Comparison of ENCODE assay signal across 1 cellular context in the genomic region with DNA sequence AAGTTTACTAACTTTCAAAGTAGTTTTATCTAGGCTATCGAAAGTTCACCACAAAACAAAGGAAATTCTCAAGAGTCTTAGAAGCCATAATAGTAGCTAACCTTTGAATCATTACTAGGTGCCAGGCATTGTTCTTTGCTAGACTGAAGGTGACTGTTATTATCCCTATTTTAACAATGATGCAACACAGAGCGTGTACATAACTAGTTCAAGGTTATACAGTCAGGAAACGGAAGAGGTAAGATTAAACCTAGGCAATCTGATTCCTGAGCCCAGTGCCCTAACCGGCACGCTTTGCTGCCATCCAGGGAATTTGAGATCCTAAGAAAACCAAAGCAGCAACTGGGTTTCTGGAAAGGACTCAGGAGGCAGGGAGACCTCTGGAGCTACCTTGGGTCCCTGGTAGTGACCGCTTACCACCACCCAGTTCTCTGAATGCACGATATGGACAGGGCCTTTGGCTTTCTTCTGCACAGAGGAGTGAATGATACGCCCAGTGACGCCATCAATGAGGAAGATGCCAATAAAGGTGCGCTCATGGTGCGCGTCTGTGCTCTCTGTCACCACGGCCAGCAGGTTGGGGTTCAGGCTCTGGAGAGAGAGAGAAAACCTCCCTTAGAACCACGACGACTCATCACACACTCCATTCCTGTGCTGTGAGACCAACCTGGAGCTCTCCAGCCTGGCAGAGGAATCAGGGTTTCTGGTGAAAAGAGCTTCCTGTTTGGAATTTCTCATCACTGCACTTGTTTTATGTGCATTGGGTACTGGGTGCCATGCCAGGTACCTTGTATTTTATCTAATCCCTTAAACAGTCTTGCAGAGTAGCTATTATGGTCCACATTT.
TF ChIP-seq lines count a peak whose summit lies in the region.

No MANE protein-coding gene starts in this region.

TF ChIP-seq in HepG2, 621 proteins besides CTCF, POLR2A, EP300 and RAD21 (continues in another document):
- TF ChIP-seq SUZ12 (IDR thresholded peaks at IDR 0.05; ENCODE audit: low read depth, low read length) (no peak), IRF2 (CRISPR knock-in tag; IDR thresholded peaks at IDR 0.05) (peak; percentile 22; the same call in 1 of the 2 replicates), GATAD2A (CRISPR knock-in tag; IDR thresholded peaks at IDR 0.05) (peak; percentile 92), NONO (IDR thresholded peaks at IDR 0.05) (no peak), NONO (CRISPR knock-in tag; conservative IDR thresholded peaks at IDR 0.05) (0 out of 2 replicates have a peak, but pooled peaks have one; percentile 47), ZBTB42 (CRISPR knock-in tag; IDR thresholded peaks at IDR 0.05) (no peak), ARNTL (CRISPR knock-in tag; IDR thresholded peaks at IDR 0.05) (no peak), MATR3 (CRISPR knock-in tag; IDR thresholded peaks at IDR 0.05) (no peak), ZFP36L2 (CRISPR knock-in tag; IDR thresholded peaks at IDR 0.05) (no peak), FOXO1 (CRISPR knock-in tag; IDR thresholded peaks at IDR 0.05) (peak; percentile 51; the same call in 1 of the 2 replicates), ZNF790 (CRISPR knock-in tag; IDR thresholded peaks at IDR 0.05; ENCODE audit: borderline replicate concordance) (no peak), ZNF605 (CRISPR knock-in tag; IDR thresholded peaks at IDR 0.05) (no peak), SMAD3 (CRISPR knock-in tag; IDR thresholded peaks at IDR 0.05) (no peak), POGZ (CRISPR knock-in tag; IDR thresholded peaks at IDR 0.05) (0 out of 2 replicates have a peak, but pooled peaks have one; percentile 25), ZNF331 (CRISPR knock-in tag; IDR thresholded peaks at IDR 0.05) (no peak; the same call in 1 of the 2 replicates), ZNF569 (CRISPR knock-in tag; IDR thresholded peaks at IDR 0.05; ENCODE audit: borderline replicate concordance) (no peak), ZNF83 (CRISPR knock-in tag; IDR thresholded peaks at IDR 0.05; ENCODE audit: borderline replicate concordance) (no peak), GTF2F1 (IDR thresholded peaks at IDR 0.05; ENCODE audit: low read length) (no peak), PHF21A (CRISPR knock-in tag; IDR thresholded peaks at IDR 0.05) (peak; percentile 36; the same call in 1 of the 2 replicates), ZC3H4 (CRISPR knock-in tag; IDR thresholded peaks at IDR 0.05; ENCODE audit: borderline replicate concordance) (no peak), ZNF333 (CRISPR knock-in tag; IDR thresholded peaks at IDR 0.05; ENCODE audit: borderline replicate concordance) (no peak), ZNF678 (CRISPR knock-in tag; IDR thresholded peaks at IDR 0.05) (no peak), RXRB (CRISPR knock-in tag; IDR thresholded peaks at IDR 0.05; ENCODE audit: borderline replicate concordance) (peak; percentile 83), FLYWCH1 (CRISPR knock-in tag; IDR thresholded peaks at IDR 0.05) (no peak), ATF7 (IDR thresholded peaks at IDR 0.05) (peak; percentile 64), ATF7 (CRISPR knock-in tag; IDR thresholded peaks at IDR 0.05) (no peak), ZNF614 (CRISPR knock-in tag; IDR thresholded peaks at IDR 0.05; ENCODE audit: borderline replicate concordance) (no peak), IRX3 (CRISPR knock-in tag; IDR thresholded peaks at IDR 0.05; ENCODE audit: borderline replicate concordance, low read depth) (no peak), POLR2G (IDR thresholded peaks at IDR 0.05; ENCODE audit: low read depth, low read length) (no peak), MEIS2 (CRISPR knock-in tag; IDR thresholded peaks at IDR 0.05) (no peak), KLF9 (CRISPR knock-in tag; IDR thresholded peaks at IDR 0.05; ENCODE audit: low read depth) (no peak), SKI (IDR thresholded peaks at IDR 0.05; ENCODE audit: partially characterized antibody) (peak; percentile 69), ISL2 (CRISPR knock-in tag; IDR thresholded peaks at IDR 0.05) (peak; percentile 55), RBFOX2 (IDR thresholded peaks at IDR 0.05; ENCODE audit: low read depth, low read length) (no peak), ZNF484 (CRISPR knock-in tag; IDR thresholded peaks at IDR 0.05; ENCODE audit: borderline replicate concordance, low read depth) (no peak), ZSCAN22 (CRISPR knock-in tag; IDR thresholded peaks at IDR 0.05) (no peak)
- TF ChIP-seq, protein P1, sequence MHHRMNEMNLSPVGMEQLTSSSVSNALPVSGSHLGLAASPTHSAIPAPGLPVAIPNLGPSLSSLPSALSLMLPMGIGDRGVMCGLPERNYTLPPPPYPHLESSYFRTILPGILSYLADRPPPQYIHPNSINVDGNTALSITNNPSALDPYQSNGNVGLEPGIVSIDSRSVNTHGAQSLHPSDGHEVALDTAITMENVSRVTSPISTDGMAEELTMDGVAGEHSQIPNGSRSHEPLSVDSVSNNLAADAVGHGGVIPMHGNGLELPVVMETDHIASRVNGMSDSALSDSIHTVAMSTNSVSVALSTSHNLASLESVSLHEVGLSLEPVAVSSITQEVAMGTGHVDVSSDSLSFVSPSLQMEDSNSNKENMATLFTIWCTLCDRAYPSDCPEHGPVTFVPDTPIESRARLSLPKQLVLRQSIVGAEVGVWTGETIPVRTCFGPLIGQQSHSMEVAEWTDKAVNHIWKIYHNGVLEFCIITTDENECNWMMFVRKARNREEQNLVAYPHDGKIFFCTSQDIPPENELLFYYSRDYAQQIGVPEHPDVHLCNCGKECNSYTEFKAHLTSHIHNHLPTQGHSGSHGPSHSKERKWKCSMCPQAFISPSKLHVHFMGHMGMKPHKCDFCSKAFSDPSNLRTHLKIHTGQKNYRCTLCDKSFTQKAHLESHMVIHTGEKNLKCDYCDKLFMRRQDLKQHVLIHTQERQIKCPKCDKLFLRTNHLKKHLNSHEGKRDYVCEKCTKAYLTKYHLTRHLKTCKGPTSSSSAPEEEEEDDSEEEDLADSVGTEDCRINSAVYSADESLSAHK (CRISPR knock-in tag; IDR thresholded peaks at IDR 0.05; ENCODE audit: borderline replicate concordance) = no peak
- TF ChIP-seq, protein P2, sequence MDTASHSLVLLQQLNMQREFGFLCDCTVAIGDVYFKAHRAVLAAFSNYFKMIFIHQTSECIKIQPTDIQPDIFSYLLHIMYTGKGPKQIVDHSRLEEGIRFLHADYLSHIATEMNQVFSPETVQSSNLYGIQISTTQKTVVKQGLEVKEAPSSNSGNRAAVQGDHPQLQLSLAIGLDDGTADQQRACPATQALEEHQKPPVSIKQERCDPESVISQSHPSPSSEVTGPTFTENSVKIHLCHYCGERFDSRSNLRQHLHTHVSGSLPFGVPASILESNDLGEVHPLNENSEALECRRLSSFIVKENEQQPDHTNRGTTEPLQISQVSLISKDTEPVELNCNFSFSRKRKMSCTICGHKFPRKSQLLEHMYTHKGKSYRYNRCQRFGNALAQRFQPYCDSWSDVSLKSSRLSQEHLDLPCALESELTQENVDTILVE (CRISPR knock-in tag; IDR thresholded peaks at IDR 0.05) = peak; percentile 34; the same call in 1 of the 2 replicates
- TF ChIP-seq, protein P3, sequence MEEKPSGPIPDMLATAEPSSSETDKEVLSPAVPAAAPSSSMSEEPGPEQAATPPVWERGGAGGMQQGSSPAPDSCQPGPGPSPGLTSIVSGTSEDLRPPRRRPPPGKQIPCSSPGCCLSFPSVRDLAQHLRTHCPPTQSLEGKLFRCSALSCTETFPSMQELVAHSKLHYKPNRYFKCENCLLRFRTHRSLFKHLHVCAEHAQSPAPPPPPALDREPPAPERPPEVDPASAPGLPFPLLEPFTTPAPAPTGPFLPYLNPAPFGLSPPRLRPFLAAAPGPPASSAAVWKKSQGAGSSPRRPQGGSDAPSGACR (CRISPR knock-in tag; IDR thresholded peaks at IDR 0.05) = no peak
- TF ChIP-seq, protein P4, sequence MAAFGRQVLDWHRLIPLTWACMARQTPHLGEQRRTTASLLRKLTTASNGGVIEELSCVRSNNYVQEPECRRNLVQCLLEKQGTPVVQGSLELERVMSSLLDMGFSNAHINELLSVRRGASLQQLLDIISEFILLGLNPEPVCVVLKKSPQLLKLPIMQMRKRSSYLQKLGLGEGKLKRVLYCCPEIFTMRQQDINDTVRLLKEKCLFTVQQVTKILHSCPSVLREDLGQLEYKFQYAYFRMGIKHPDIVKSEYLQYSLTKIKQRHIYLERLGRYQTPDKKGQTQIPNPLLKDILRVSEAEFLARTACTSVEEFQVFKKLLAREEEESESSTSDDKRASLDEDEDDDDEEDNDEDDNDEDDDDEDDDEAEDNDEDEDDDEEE (CRISPR knock-in tag; IDR thresholded peaks at IDR 0.05) = no peak
- TF ChIP-seq, protein P5, sequence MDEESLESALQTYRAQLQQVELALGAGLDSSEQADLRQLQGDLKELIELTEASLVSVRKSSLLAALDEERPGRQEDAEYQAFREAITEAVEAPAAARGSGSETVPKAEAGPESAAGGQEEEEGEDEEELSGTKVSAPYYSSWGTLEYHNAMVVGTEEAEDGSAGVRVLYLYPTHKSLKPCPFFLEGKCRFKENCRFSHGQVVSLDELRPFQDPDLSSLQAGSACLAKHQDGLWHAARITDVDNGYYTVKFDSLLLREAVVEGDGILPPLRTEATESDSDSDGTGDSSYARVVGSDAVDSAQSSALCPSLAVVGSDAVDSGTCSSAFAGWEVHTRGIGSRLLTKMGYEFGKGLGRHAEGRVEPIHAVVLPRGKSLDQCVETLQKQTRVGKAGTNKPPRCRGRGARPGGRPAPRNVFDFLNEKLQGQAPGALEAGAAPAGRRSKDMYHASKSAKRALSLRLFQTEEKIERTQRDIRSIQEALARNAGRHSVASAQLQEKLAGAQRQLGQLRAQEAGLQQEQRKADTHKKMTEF (CRISPR knock-in tag; IDR thresholded peaks at IDR 0.05) = 0 out of 2 replicates have a peak, but pooled peaks have one; percentile 42
- TF ChIP-seq, protein P6, sequence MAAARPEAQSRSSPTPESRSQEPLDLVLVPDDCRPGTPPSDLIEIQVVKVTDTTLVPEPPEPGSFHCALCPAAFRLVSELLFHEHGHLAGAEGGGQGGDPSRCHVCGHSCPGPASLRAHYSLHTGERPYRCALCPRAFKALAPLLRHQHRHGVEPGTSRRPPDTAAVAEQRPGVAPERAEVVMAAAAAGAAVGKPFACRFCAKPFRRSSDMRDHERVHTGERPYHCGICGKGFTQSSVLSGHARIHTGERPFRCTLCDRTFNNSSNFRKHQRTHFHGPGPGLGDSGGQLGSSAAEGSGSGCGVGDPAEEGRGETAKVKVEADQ (CRISPR knock-in tag; IDR thresholded peaks at IDR 0.05; ENCODE audit: borderline replicate concordance) = no peak
- TF ChIP-seq, protein P7, sequence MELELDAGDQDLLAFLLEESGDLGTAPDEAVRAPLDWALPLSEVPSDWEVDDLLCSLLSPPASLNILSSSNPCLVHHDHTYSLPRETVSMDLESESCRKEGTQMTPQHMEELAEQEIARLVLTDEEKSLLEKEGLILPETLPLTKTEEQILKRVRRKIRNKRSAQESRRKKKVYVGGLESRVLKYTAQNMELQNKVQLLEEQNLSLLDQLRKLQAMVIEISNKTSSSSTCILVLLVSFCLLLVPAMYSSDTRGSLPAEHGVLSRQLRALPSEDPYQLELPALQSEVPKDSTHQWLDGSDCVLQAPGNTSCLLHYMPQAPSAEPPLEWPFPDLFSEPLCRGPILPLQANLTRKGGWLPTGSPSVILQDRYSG (CRISPR knock-in tag; IDR thresholded peaks at IDR 0.05) = no peak
- TF ChIP-seq, protein P8, sequence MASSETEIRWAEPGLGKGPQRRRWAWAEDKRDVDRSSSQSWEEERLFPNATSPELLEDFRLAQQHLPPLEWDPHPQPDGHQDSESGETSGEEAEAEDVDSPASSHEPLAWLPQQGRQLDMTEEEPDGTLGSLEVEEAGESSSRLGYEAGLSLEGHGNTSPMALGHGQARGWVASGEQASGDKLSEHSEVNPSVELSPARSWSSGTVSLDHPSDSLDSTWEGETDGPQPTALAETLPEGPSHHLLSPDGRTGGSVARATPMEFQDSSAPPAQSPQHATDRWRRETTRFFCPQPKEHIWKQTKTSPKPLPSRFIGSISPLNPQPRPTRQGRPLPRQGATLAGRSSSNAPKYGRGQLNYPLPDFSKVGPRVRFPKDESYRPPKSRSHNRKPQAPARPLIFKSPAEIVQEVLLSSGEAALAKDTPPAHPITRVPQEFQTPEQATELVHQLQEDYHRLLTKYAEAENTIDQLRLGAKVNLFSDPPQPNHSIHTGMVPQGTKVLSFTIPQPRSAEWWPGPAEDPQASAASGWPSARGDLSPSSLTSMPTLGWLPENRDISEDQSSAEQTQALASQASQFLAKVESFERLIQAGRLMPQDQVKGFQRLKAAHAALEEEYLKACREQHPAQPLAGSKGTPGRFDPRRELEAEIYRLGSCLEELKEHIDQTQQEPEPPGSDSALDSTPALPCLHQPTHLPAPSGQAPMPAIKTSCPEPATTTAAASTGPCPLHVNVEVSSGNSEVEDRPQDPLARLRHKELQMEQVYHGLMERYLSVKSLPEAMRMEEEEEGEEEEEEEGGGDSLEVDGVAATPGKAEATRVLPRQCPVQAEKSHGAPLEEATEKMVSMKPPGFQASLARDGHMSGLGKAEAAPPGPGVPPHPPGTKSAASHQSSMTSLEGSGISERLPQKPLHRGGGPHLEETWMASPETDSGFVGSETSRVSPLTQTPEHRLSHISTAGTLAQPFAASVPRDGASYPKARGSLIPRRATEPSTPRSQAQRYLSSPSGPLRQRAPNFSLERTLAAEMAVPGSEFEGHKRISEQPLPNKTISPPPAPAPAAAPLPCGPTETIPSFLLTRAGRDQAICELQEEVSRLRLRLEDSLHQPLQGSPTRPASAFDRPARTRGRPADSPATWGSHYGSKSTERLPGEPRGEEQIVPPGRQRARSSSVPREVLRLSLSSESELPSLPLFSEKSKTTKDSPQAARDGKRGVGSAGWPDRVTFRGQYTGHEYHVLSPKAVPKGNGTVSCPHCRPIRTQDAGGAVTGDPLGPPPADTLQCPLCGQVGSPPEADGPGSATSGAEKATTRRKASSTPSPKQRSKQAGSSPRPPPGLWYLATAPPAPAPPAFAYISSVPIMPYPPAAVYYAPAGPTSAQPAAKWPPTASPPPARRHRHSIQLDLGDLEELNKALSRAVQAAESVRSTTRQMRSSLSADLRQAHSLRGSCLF (CRISPR knock-in tag; IDR thresholded peaks at IDR 0.05; ENCODE audit: borderline replicate concordance) = no peak
- TF ChIP-seq, protein P9, sequence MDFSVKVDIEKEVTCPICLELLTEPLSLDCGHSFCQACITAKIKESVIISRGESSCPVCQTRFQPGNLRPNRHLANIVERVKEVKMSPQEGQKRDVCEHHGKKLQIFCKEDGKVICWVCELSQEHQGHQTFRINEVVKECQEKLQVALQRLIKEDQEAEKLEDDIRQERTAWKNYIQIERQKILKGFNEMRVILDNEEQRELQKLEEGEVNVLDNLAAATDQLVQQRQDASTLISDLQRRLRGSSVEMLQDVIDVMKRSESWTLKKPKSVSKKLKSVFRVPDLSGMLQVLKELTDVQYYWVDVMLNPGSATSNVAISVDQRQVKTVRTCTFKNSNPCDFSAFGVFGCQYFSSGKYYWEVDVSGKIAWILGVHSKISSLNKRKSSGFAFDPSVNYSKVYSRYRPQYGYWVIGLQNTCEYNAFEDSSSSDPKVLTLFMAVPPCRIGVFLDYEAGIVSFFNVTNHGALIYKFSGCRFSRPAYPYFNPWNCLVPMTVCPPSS (IDR thresholded peaks at IDR 0.05) = no peak
- TF ChIP-seq, protein P10, sequence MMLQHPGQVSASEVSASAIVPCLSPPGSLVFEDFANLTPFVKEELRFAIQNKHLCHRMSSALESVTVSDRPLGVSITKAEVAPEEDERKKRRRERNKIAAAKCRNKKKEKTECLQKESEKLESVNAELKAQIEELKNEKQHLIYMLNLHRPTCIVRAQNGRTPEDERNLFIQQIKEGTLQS (CRISPR knock-in tag; IDR thresholded peaks at IDR 0.05) = peak; percentile 87
